Comparison of ENCODE assay signal across 12 cellular contexts in the genomic region with DNA sequence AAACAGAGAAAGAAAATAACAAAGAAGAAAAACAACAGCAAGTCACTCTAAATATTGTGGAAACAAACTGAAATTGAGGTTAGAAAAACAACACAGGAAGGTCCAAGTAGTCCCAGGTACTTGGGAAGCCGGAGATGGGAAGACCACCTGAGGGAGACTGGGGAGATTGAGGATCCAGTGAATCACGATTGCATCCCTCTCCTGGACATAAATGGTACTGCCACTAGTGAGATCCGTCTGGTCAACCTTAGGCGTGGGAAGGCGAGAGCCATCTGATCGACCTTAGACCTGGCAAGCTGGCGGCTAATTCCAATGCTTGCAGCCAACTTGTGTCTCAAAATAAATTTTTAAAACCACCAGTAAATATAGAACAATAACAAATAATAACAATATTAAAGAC.
DNase-seq lines count a peak whose midpoint lies in the region; ATAC-seq and TF ChIP-seq lines count a peak whose summit lies in the region.
"Had no signal": no experiment of that assay in that cellular context is flagged by ENCODE, and none has a peak within 500 bp of the region (broad histone marks: within the 10 kb centered on the region; RNA-seq: fewer than 3 reads in every experiment).

No MANE protein-coding gene starts in this region.

- no peak overlapping the region for H3K4me3 ChIP-seq in heart left ventricle
- H3K4me3 ChIP-seq in OCI-LY3 (ENCODE audit: low read length): no peak overlapping the region
- no peak overlapping the region for H3K4me3 ChIP-seq in fibroblast of lung (replicated peaks in 1 of 4; ENCODE audit: control extremely low read depth in 1 of 4, insufficient read depth in 1 of 4, low read depth in 3 of 4, low read length in 4 of 4)
- H3K4me3 ChIP-seq: esophagus squamous epithelium had no signal

- TF ChIP-seq CTCF in heart left ventricle (IDR thresholded peaks at IDR 0.05) (peak in 7 of 12 donors; percentile 14 to 37 (median 29)), OCI-LY3 (IDR thresholded peaks at IDR 0.05; ENCODE audit: low read depth, low read length) (peak; percentile 19), fibroblast of lung (conservative IDR thresholded peaks at IDR 0.05 in 1 of 2, IDR thresholded peaks at IDR 0.05 in 1 of 2; ENCODE audit: low read depth in 1 of 2, low read length in 2 of 2) (peak; percentile 5 to 38)

- H3K9ac ChIP-seq in OCI-LY3 (ENCODE audit: low read length) (no peak overlapping the region), fibroblast of lung (ENCODE audit: insufficient read depth, low read length) (no peak overlapping the region)

- H3K79me2 ChIP-seq in OCI-LY3 (ENCODE audit: low read length): no peaks in the 10 kb centered on the region
- H3K79me2 ChIP-seq in fibroblast of lung (ENCODE audit: control insufficient read depth, insufficient read depth, low read length): no peaks in the 10 kb centered on the region

- H3K4me1 ChIP-seq in heart left ventricle (no peaks in the 10 kb centered on the region), OCI-LY3 (ENCODE audit: low read length) (no peaks in the 10 kb centered on the region), fibroblast of lung (ENCODE audit: control insufficient read depth, extremely low read depth, insufficient read depth, low read length) (no peaks in the 10 kb centered on the region)
- H3K4me1 ChIP-seq: esophagus squamous epithelium had no signal

- H3K27me3 ChIP-seq in heart left ventricle (no peaks in the 10 kb centered on the region), OCI-LY3 (ENCODE audit: low read depth, low read length) (no peaks in the 10 kb centered on the region), fibroblast of lung (ENCODE audit: control insufficient read depth, insufficient read depth, low read length) (no peaks in the 10 kb centered on the region)
- H3K27me3 ChIP-seq: esophagus squamous epithelium had no signal

- TF ChIP-seq POLR2A in heart left ventricle (IDR thresholded peaks at IDR 0.05): no peak

- no peaks in the 10 kb centered on the region for H3K36me3 ChIP-seq in heart left ventricle
- H3K36me3 ChIP-seq in OCI-LY3 (replicated peaks; ENCODE audit: low read depth, low read length): no peaks in the 10 kb centered on the region
- H3K36me3 ChIP-seq in fibroblast of lung (ENCODE audit: control insufficient read depth, insufficient read depth, low read length): no peaks in the 10 kb centered on the region
- H3K36me3 ChIP-seq: esophagus squamous epithelium had no signal

- H4K20me1 ChIP-seq in OCI-LY3 (ENCODE audit: insufficient read depth, low read length) (no peaks in the 10 kb centered on the region), fibroblast of lung (ENCODE audit: control insufficient read depth, extremely low read depth, insufficient read depth, low read length) (no peaks in the 10 kb centered on the region)

- H3K4me2 ChIP-seq in OCI-LY3 (ENCODE audit: low read length) (no peak overlapping the region), fibroblast of lung (ENCODE audit: extremely low read depth, insufficient read depth, low read length) (no peak overlapping the region)

- H3K27ac ChIP-seq in heart left ventricle (no peak overlapping the region), OCI-LY3 (ENCODE audit: low read length) (no peak overlapping the region), fibroblast of lung (ENCODE audit: insufficient read depth, low read length) (no peak overlapping the region)
- H3K27ac ChIP-seq: esophagus squamous epithelium had no signal

- intact Hi-C loops in heart left ventricle (cut with DNase I) (no loop called here), cardiac septum (cut with DNase I) (no loop called here)

- ATAC-seq in heart left ventricle: no peak
- no peak for ATAC-seq in HG02610 (IDR thresholded peaks at IDR 0.05; ENCODE audit: unreplicated experiment)
- no peak for ATAC-seq in HG02870 (IDR thresholded peaks at IDR 0.05; ENCODE audit: unreplicated experiment)
- no peak for ATAC-seq in GM19395 (IDR thresholded peaks at IDR 0.05; ENCODE audit: unreplicated experiment)
- ATAC-seq: Right ventricle myocardium inferior had no signal

- DNase-seq in heart left ventricle (no peak), cardiac septum (ENCODE audit: low spot score) (no peak), fibroblast of lung (ENCODE audit: low read depth in 2 of 2) (no peak)
- no peak for DNase-seq in activated CD8-positive, alpha-beta memory T cell treated with anti-CD3 and anti-CD28 coated beads, Interleukin-2, amount 50 U/mL, for 48 hours
- DNase-seq: activated effector memory CD4-positive, alpha-beta T cell treated with Interleukin-2 at 50 U/mL for 16 hours; DMS79 treated with DMSO at 0.1 percent for 48 hours; esophagus squamous epithelium had no signal

- WGBS in heart left ventricle, 4 donors: 60 to 67% (median 63%) methylated on average over 7 of the region's 7 CpGs

- no peak overlapping the region for H2AFZ ChIP-seq in OCI-LY3 (ENCODE audit: low read depth, low read length)
- H2AFZ ChIP-seq in fibroblast of lung (ENCODE audit: low read length): no peak overlapping the region

- H3K9me3 ChIP-seq in heart left ventricle (peaks cover 0 to 23% (median 8%) of the 10 kb centered on the region in 12 donors), OCI-LY3 (ENCODE audit: insufficient read depth, low read length) (peaks cover 18% of the 10 kb centered on the region), fibroblast of lung (ENCODE audit: control insufficient read depth, insufficient read depth, low read depth, low read length) (no peaks in the 10 kb centered on the region)
